In the genomic region with DNA sequence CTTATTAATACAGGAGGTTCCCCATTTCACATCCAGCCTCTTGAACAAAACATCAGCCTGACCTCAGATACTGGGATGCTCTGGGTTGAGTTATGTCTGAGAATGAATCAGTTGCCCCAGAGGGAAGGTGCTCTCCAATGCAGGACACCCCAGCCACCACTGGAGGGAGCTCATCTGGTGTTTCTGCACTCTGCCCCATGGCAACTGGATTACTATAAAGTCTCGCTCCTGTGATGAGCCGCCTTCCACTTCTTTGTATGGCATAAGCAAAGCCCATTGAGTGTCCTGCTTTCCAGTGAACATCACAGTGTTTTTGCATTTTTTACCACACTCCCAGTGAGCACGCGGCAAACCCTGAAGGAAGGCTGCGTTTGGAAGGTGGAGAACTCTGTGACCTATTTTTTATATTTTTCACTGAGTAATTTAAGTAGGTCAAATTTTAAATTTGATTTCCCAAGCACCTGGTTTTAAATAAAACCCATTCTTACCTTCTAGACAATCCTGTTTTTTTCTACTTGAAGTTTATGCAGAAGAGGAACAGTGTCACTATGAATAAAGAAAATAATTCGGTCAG, we compare ENCODE assay signal across 9 cellular contexts.
A peak's percentile ranks its signal among the peaks of the same experiment; 100 is the strongest.
DNase-seq lines count a peak whose midpoint lies in the region; ATAC-seq and TF ChIP-seq lines count a peak whose summit lies in the region.
"Had no signal": no experiment of that assay in that cellular context is flagged by ENCODE, and none has a peak within 500 bp of the region (broad histone marks: within the 10 kb centered on the region; RNA-seq: fewer than 3 reads in every experiment).

No MANE protein-coding gene starts in this region.

- H3K9me3 Mint-ChIP-seq in activated T-cell treated with anti-CD3 and anti-CD28 coated beads, Interleukin-2, amount 50 U/mL, for 4 hours = no peaks in the 10 kb centered on the region
- H3K9me3 Mint-ChIP-seq: activated naive CD4-positive, alpha-beta T cell treated with anti-CD3 and anti-CD28 coated beads, Interleukin-2, amount 50 U/mL, for 24 hours had no signal

- H3K27me3 ChIP-seq in right atrium auricular region = no peaks in the 10 kb centered on the region

- peak; percentile 21 to 67 for TF ChIP-seq CTCF in right atrium auricular region (IDR thresholded peaks at IDR 0.05)

- no peak overlapping the region for H3K4me3 ChIP-seq in right atrium auricular region

- H3K36me3 ChIP-seq in right atrium auricular region = no peaks in the 10 kb centered on the region

- no peak overlapping the region for H3K27ac ChIP-seq in right atrium auricular region

- H3K4me1 ChIP-seq in right atrium auricular region = no peaks in the 10 kb centered on the region

- no peak overlapping the region for H3K4me3 Mint-ChIP-seq in activated T-cell treated with anti-CD3 and anti-CD28 coated beads, Interleukin-2, amount 50 U/mL, for 4 hours
- H3K4me3 Mint-ChIP-seq: activated naive CD4-positive, alpha-beta T cell treated with anti-CD3 and anti-CD28 coated beads, Interleukin-2, amount 50 U/mL, for 24 hours had no signal

- H3K9me3 ChIP-seq in right atrium auricular region = no peaks in the 10 kb centered on the region

- H3K4me1 Mint-ChIP-seq in activated T-cell treated with anti-CD3 and anti-CD28 coated beads, Interleukin-2, amount 50 U/mL, for 4 hours (ENCODE audit: low read depth) = no peaks in the 10 kb centered on the region
- H3K4me1 Mint-ChIP-seq: activated naive CD4-positive, alpha-beta T cell treated with anti-CD3 and anti-CD28 coated beads, Interleukin-2, amount 50 U/mL, for 24 hours had no signal

- H3K27me3 Mint-ChIP-seq in activated T-cell treated with anti-CD3 and anti-CD28 coated beads, Interleukin-2, amount 50 U/mL, for 4 hours (ENCODE audit: low read depth) = peaks cover 7% of the 10 kb centered on the region

- DNase-seq in ELF-1 (ENCODE audit: low read depth, low spot score) (peak; percentile 90), NCI-H82 (lab: John Stamatoyannopoulos, UW) (peak; percentile 90), right atrium auricular region (ENCODE audit: low spot score) (no peak), GF-D8 (lab: John Stamatoyannopoulos, UW) (no peak)
- peak; percentile 24 for DNase-seq in activated T-cell treated with anti-CD3 and anti-CD28 coated beads, Interleukin-2, amount 50 U/mL, for 4 hours
- peak; percentile 5 to 58 (median 14) for DNase-seq in stimulated activated CD4-positive, alpha-beta T cell treated with anti-CD3 and anti-CD28 coated beads, TNF-alpha, amount 100 ng/mL, for 48 hours (ENCODE audit: low read depth in 3 of 3)

- H3K36me3 Mint-ChIP-seq in activated T-cell treated with anti-CD3 and anti-CD28 coated beads, Interleukin-2, amount 50 U/mL, for 4 hours (ENCODE audit: insufficient read depth) = no peaks in the 10 kb centered on the region
- H3K36me3 Mint-ChIP-seq: activated naive CD4-positive, alpha-beta T cell treated with anti-CD3 and anti-CD28 coated beads, Interleukin-2, amount 50 U/mL, for 24 hours had no signal

- ATAC-seq in GM19452 (IDR thresholded peaks at IDR 0.05; ENCODE audit: unreplicated experiment) = peak; percentile 76
- ATAC-seq in HG03354 (IDR thresholded peaks at IDR 0.05; ENCODE audit: poor library complexity, severe bottlenecking, unreplicated experiment) = peak; percentile 93
- peak; percentile 55 to 81 for ATAC-seq in activated T-cell treated with anti-CD3 and anti-CD28 coated beads, Interleukin-2, amount 50 U/mL, for 4 hours

Comparison
In these comparisons a context has a peak if more than half of its experiments do, and no peak if none do; other contexts are left out.
1. DNase-seq: peak in ELF-1 (single experiment), NCI-H82 (single experiment), activated T-cell treated with anti-CD3 and anti-CD28 coated beads, Interleukin-2, amount 50 U/mL, for 4 hours (single experiment) and stimulated activated CD4-positive, alpha-beta T cell treated with anti-CD3 and anti-CD28 coated beads, TNF-alpha, amount 100 ng/mL, for 48 hours (3 of 3); none in right atrium auricular region (single experiment) and GF-D8 (single experiment).
2. Peak in every context shown above with its lines, with median percentiles within 50 percentile points of each other: ATAC-seq.